Comparison of ENCODE assay signal across 8 cellular contexts in the genomic region with DNA sequence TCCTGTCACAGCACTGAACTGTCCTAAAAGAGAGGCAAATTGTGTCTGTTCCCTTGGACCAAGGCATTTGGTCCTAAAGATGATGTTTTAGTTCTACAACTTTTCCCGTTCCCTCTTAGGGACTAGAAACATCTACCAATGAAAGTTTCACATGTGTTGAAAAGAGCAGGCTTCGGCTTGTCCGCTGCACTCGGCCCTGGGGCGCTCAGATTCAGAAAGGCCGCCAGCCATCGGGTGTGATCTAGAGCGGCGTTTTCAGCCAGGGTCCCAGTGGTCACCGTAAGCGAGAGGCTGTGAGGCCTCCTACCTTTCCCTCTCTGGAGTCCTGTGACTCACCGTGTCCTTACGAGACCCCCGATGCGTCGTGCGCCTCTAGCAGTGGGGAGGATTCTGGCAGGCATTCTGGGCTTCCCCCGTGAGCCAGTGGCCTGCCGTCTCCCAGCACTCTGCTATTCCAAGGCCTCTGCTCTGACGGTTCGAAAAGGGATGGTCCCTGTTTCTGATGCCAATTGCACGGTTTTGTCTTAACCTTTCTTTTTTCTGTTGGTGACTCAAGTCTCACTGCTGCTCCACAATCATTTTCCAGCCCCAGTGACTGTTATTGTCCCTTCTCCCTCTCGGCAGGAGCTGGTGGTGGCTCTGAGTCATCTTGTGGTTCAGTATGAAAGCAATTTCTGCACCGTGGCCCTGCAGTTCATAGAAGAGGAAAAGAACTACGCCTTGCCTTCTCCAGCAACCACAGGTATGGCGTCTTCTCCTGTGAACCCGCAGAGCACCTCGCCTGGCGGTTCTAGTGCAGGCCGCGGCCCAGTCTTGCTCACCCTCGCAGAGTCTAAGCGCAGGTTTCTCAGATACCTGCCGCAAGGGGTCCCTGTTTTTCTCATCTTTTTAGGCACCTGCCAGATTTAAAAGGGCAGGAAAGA.
A peak's percentile ranks its signal among the peaks of the same experiment; 100 is the strongest.
DNase-seq lines count a peak whose midpoint lies in the region; TF ChIP-seq lines count a peak whose summit lies in the region.

No MANE protein-coding gene starts in this region.

- H3K36me3 ChIP-seq in sigmoid colon (peaks cover 0 to 47% (median 9%) of the 10 kb centered on the region in 4 donors), WERI-Rb-1 (peaks cover 75% of the 10 kb centered on the region)

- H3K27ac ChIP-seq in sigmoid colon, result peak overlapping the region; percentile 50 to 83 (median 78)
- H3K27ac ChIP-seq in WERI-Rb-1, result no peak overlapping the region

- H3K4me1 ChIP-seq in sigmoid colon, result peaks cover 0 to 33% (median 29%) of the 10 kb centered on the region in 4 donors

- H3K27me3 ChIP-seq in sigmoid colon (no peaks in the 10 kb centered on the region), WERI-Rb-1 (ENCODE audit: insufficient read depth, low read depth, severe bottlenecking) (no peaks in the 10 kb centered on the region)

- DNase-seq in Daoy (ENCODE audit: low read depth) (peak; percentile 93), HEK293T (ENCODE audit: extremely low spot score) (peak; percentile 35), NOMO-1 treated with dmso at 0.1 percent for 144 hours (lab: John Stamatoyannopoulos, UW; ENCODE audit: unreplicated experiment) (peak; percentile 69), activated T-cell treated with anti-CD3 and anti-CD28 coated beads for 1 hour (ENCODE audit: low read depth) (peak; percentile 58), fibroblast of peridontal ligament (ENCODE audit: extremely low read depth) (peak; percentile 71), sigmoid colon (peak; percentile 66), NCI-H345 treated with DMSO at 0.1 percent for 48 hours (lab: John Stamatoyannopoulos, UW; ENCODE audit: unreplicated experiment) (no peak), WERI-Rb-1 (no peak)

- TF ChIP-seq CTCF in sigmoid colon (IDR thresholded peaks at IDR 0.05) (peak in 2 of 4 experiments; percentile 16 to 29), WERI-Rb-1 (IDR thresholded peaks at IDR 0.05; ENCODE audit: low read depth, low read length) (no peak)

- POLR2A ChIA-PET in HEK293T (lab: Yijun Ruan, JAX), result no interaction called here

- intact Hi-C loops in sigmoid colon (cut with DNase I), result no loop called here

- no peaks in the 10 kb centered on the region for H3K9me3 ChIP-seq in sigmoid colon
- H3K9me3 ChIP-seq in WERI-Rb-1 (ENCODE audit: severe bottlenecking), result no peaks in the 10 kb centered on the region

- H3K4me3 ChIP-seq in sigmoid colon, result no peak overlapping the region
- no peak overlapping the region for H3K4me3 ChIP-seq in WERI-Rb-1 (ENCODE audit: low read depth, low read length)

- no peak for TF ChIP-seq POLR2A in sigmoid colon (IDR thresholded peaks at IDR 0.05)

- CTCF ChIA-PET in HEK293T (lab: Yijun Ruan, JAX), result interaction anchor here (0.5 to 0.7 kb wide), 3 partner anchors 10 to 175 kb away, joined by 3 to 4 read pairs (median 3); no protein-coding TSS in a partner anchor

- WGBS in sigmoid colon, 2 donors, result 78 to 81% methylated on average over 34 of the region's 34 CpGs

- TF ChIP-seq EP300 in sigmoid colon (IDR thresholded peaks at IDR 0.05), result no peak

TF ChIP-seq in HEK293T, 16 proteins besides CTCF, POLR2A, EP300 and RAD21:
- TF ChIP-seq, protein P1, sequence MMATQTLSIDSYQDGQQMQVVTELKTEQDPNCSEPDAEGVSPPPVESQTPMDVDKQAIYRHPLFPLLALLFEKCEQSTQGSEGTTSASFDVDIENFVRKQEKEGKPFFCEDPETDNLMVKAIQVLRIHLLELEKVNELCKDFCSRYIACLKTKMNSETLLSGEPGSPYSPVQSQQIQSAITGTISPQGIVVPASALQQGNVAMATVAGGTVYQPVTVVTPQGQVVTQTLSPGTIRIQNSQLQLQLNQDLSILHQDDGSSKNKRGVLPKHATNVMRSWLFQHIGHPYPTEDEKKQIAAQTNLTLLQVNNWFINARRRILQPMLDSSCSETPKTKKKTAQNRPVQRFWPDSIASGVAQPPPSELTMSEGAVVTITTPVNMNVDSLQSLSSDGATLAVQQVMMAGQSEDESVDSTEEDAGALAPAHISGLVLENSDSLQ (IDR thresholded peaks at IDR 0.05), result no peak
- no peak for TF ChIP-seq SUZ12 (IDR thresholded peaks at IDR 0.05)
- TF ChIP-seq SP1 (IDR thresholded peaks at IDR 0.05), result no peak
- TF ChIP-seq ZNF384 (IDR thresholded peaks at IDR 0.05), result no peak
- TF ChIP-seq HDGF (IDR thresholded peaks at IDR 0.05; ENCODE audit: borderline replicate concordance), result no peak
- no peak for TF ChIP-seq ELF4 (IDR thresholded peaks at IDR 0.05)
- no peak for TF ChIP-seq FOXM1 (IDR thresholded peaks at IDR 0.05; ENCODE audit: borderline replicate concordance)
- TF ChIP-seq TARDBP (IDR thresholded peaks at IDR 0.05), result no peak
- no peak for TF ChIP-seq FOXA1 (IDR thresholded peaks at IDR 0.05)
- TF ChIP-seq FOXK2 (IDR thresholded peaks at IDR 0.05), result no peak
- TF ChIP-seq CTBP1 (IDR thresholded peaks at IDR 0.05; ENCODE audit: borderline replicate concordance), result no peak

Comparison
In these comparisons a context has a peak if more than half of its experiments do, and no peak if none do; other contexts are left out.
1. DNase-seq: peak in Daoy (single experiment), HEK293T (single experiment), NOMO-1 treated with dmso at 0.1 percent for 144 hours (single experiment), activated T-cell treated with anti-CD3 and anti-CD28 coated beads for 1 hour (single experiment), fibroblast of peridontal ligament (single experiment) and sigmoid colon (single experiment); none in NCI-H345 treated with DMSO at 0.1 percent for 48 hours (single experiment) and WERI-Rb-1 (single experiment).